Comparison of ENCODE assay signal across 1 cellular context in genomic region chr6:28586273-28586672, GRCh38.
A peak's percentile ranks its signal among the peaks of the same experiment; 100 is the strongest.
TF ChIP-seq lines count a peak whose summit lies in the region.

No MANE protein-coding gene starts in this region.

TF ChIP-seq in HepG2, 621 proteins besides CTCF, POLR2A, EP300 and RAD21 (continued from another document and continues in another):
- TF ChIP-seq PBX3 (CRISPR knock-in tag; IDR thresholded peaks at IDR 0.05; ENCODE audit: borderline replicate concordance) (no peak), ISL2 (CRISPR knock-in tag; IDR thresholded peaks at IDR 0.05) (no peak), ZNF570 (CRISPR knock-in tag; IDR thresholded peaks at IDR 0.05; ENCODE audit: borderline replicate concordance) (no peak), ZNF124 (CRISPR knock-in tag; IDR thresholded peaks at IDR 0.05) (no peak), PRDM4 (CRISPR knock-in tag; IDR thresholded peaks at IDR 0.05; ENCODE audit: borderline replicate concordance) (no peak), ZNF777 (CRISPR knock-in tag; IDR thresholded peaks at IDR 0.05) (no peak), ZMAT3 (CRISPR knock-in tag; conservative IDR thresholded peaks at IDR 0.05) (no peak), XRCC5 (optimal IDR thresholded peaks at IDR 0.05; ENCODE audit: low read length) (no peak), MYC (CRISPR knock-in tag; IDR thresholded peaks at IDR 0.05; ENCODE audit: borderline replicate concordance) (no peak), FOXK2 (IDR thresholded peaks at IDR 0.05) (no peak), RORA (CRISPR knock-in tag; IDR thresholded peaks at IDR 0.05) (no peak), RARA (CRISPR knock-in tag; IDR thresholded peaks at IDR 0.05) (0 out of 2 replicates have a peak, but pooled peaks have one; percentile 8), ZNF572 (CRISPR knock-in tag; IDR thresholded peaks at IDR 0.05) (0 out of 2 replicates have a peak, but pooled peaks have one; percentile 43), MED1 (CRISPR knock-in tag; IDR thresholded peaks at IDR 0.05) (0 out of 2 replicates have a peak, but pooled peaks have one; percentile 25), ZUFSP (CRISPR knock-in tag; IDR thresholded peaks at IDR 0.05; ENCODE audit: borderline replicate concordance) (no peak), ZNF280B (CRISPR knock-in tag; IDR thresholded peaks at IDR 0.05; ENCODE audit: borderline replicate concordance) (no peak), HOXD1 (CRISPR knock-in tag; IDR thresholded peaks at IDR 0.05) (no peak), TEAD3 (CRISPR knock-in tag; optimal IDR thresholded peaks at IDR 0.05; ENCODE audit: borderline replicate concordance) (peak; percentile 66), ZNF263 (CRISPR knock-in tag; IDR thresholded peaks at IDR 0.05) (0 out of 2 replicates have a peak, but pooled peaks have one; percentile 3), ZFP90 (CRISPR knock-in tag; IDR thresholded peaks at IDR 0.05; ENCODE audit: borderline replicate concordance) (no peak), FOXM1 (CRISPR knock-in tag; IDR thresholded peaks at IDR 0.05) (no peak), RBM39 (IDR thresholded peaks at IDR 0.05; ENCODE audit: low read depth, low read length, poor library complexity, severe bottlenecking) (no peak), NR0B2 (CRISPR knock-in tag; IDR thresholded peaks at IDR 0.05) (no peak), MIER2 (CRISPR knock-in tag; IDR thresholded peaks at IDR 0.05) (0 out of 2 replicates have a peak, but pooled peaks have one; percentile 10), ZNF615 (CRISPR knock-in tag; IDR thresholded peaks at IDR 0.05; ENCODE audit: borderline replicate concordance) (no peak), ZBTB40 (IDR thresholded peaks at IDR 0.05) (no peak), ZBTB40 (CRISPR knock-in tag; IDR thresholded peaks at IDR 0.05) (no peak), LBX2 (CRISPR knock-in tag; IDR thresholded peaks at IDR 0.05; ENCODE audit: borderline replicate concordance) (no peak), MTA3 (CRISPR knock-in tag; IDR thresholded peaks at IDR 0.05) (0 out of 2 replicates have a peak, but pooled peaks have one; percentile 46), ONECUT2 (CRISPR knock-in tag; IDR thresholded peaks at IDR 0.05) (no peak), ZNF160 (CRISPR knock-in tag; IDR thresholded peaks at IDR 0.05) (no peak), ZNF460 (CRISPR knock-in tag; IDR thresholded peaks at IDR 0.05; ENCODE audit: borderline replicate concordance) (no peak), ZSCAN25 (CRISPR knock-in tag; IDR thresholded peaks at IDR 0.05) (no peak), GTF3A (CRISPR knock-in tag; conservative IDR thresholded peaks at IDR 0.05) (no peak), ZNF775 (CRISPR knock-in tag; IDR thresholded peaks at IDR 0.05; ENCODE audit: borderline replicate concordance) (0 out of 2 replicates have a peak, but pooled peaks have one; percentile 29), RNF219 (CRISPR knock-in tag; IDR thresholded peaks at IDR 0.05) (no peak), PREB (CRISPR knock-in tag; IDR thresholded peaks at IDR 0.05) (no peak)
